ENCODE assay signal across 12 cellular contexts in genomic region chr5:29005386-29005785, GRCh38.
DNase-seq lines count a peak whose midpoint lies in the region; ATAC-seq, FAIRE-seq and TF ChIP-seq lines count a peak whose summit lies in the region.
"Had no signal": no experiment of that assay in that cellular context is flagged by ENCODE, and none has a peak within 500 bp of the region (broad histone marks: within the 10 kb centered on the region; RNA-seq: fewer than 3 reads in every experiment).

No MANE protein-coding gene starts in this region.

- H3K4me1 ChIP-seq in H1 (replicated peaks in 1 of 4; ENCODE audit: control insufficient read depth in 3 of 4, insufficient read depth in 4 of 4, low read length in 3 of 4): no peaks in the 10 kb centered on the region
- H3K4me1 ChIP-seq in smooth muscle cell (ENCODE audit: low read depth): no peaks in the 10 kb centered on the region

- H3K9me3 ChIP-seq in H1 (ENCODE audit: insufficient read depth in 2 of 2, low read depth in 1 of 2, low read length in 1 of 2) (no peaks in the 10 kb centered on the region), smooth muscle cell (replicated peaks; ENCODE audit: low read depth) (no peaks in the 10 kb centered on the region)

- peak; percentile 75 for FAIRE-seq in H1 (lab: Jason Lieb, UNC)
- FAIRE-seq: G401.6 had no signal

- ATAC-seq in activated naive CD8-positive, alpha-beta T cell treated with anti-CD3 and anti-CD28 coated beads, Interleukin-2, amount 50 U/mL, for 24 hours: no peak
- ATAC-seq in GM21515 (IDR thresholded peaks at IDR 0.05; ENCODE audit: unreplicated experiment): no peak
- no peak for ATAC-seq in GM19463 (IDR thresholded peaks at IDR 0.05; ENCODE audit: unreplicated experiment)

- H2AFZ ChIP-seq in H1 (ENCODE audit: low read length) (peak overlapping the region; percentile 1; the same call in 1 of the 2 replicates), smooth muscle cell (ENCODE audit: low read depth) (no peak overlapping the region)

- H3K27ac Mint-ChIP-seq in activated naive CD8-positive, alpha-beta T cell treated with anti-CD3 and anti-CD28 coated beads, Interleukin-2, amount 50 U/mL, for 24 hours: no peak overlapping the region

- H3K27me3 Mint-ChIP-seq in activated naive CD8-positive, alpha-beta T cell treated with anti-CD3 and anti-CD28 coated beads, Interleukin-2, amount 50 U/mL, for 24 hours: no peaks in the 10 kb centered on the region

- no peak overlapping the region for H4K5ac ChIP-seq in H1 (ENCODE audit: insufficient read length, low read depth, low read length)

- no peaks in the 10 kb centered on the region for H3K23me2 ChIP-seq in H1 (ENCODE audit: low read depth, low read length)

- H3K36me3 ChIP-seq in H1 (ENCODE audit: control insufficient read depth in 2 of 4, insufficient read depth in 4 of 4, low read length in 3 of 4) (no peaks in the 10 kb centered on the region), smooth muscle cell (ENCODE audit: low read depth) (no peaks in the 10 kb centered on the region)

- H3K4me1 Mint-ChIP-seq in activated naive CD8-positive, alpha-beta T cell treated with anti-CD3 and anti-CD28 coated beads, Interleukin-2, amount 50 U/mL, for 24 hours: no peaks in the 10 kb centered on the region

- no peaks in the 10 kb centered on the region for H3K27me3 ChIP-seq in H1 (replicated peaks in 1 of 4; ENCODE audit: control insufficient read depth in 3 of 4, extremely low read depth in 1 of 4, insufficient read depth in 3 of 4, low read length in 3 of 4)
- H3K27me3 ChIP-seq in smooth muscle cell (ENCODE audit: low read depth): no peaks in the 10 kb centered on the region

- no peak overlapping the region for H3K14ac ChIP-seq in H1 (ENCODE audit: insufficient read length)

- H3K79me2 ChIP-seq in H1 (ENCODE audit: control insufficient read depth in 1 of 2, insufficient read depth in 2 of 2, low read length in 2 of 2) (no peaks in the 10 kb centered on the region), smooth muscle cell (ENCODE audit: low read depth) (no peaks in the 10 kb centered on the region)

- H2BK12ac ChIP-seq in H1 (ENCODE audit: low read depth, low read length): no peak overlapping the region

- H2AK5ac ChIP-seq in H1 (ENCODE audit: low read depth, low read length): no peak overlapping the region

- H3K56ac ChIP-seq in H1 (replicated peaks; ENCODE audit: insufficient read length, low read depth, low read length): no peak overlapping the region

- H3K27ac ChIP-seq in H1 (ENCODE audit: low read depth, low read length): peak overlapping the region; percentile 1; the same call in 1 of the 2 replicates
- no peak overlapping the region for H3K27ac ChIP-seq in smooth muscle cell (ENCODE audit: low read depth)

- no peak overlapping the region for H2BK5ac ChIP-seq in H1 (ENCODE audit: low read depth, low read length)

- H3F3A ChIP-seq in smooth muscle cell (ENCODE audit: low read depth): no peaks in the 10 kb centered on the region

- no peak overlapping the region for H3K9ac ChIP-seq in H1 (replicated peaks in 1 of 4; ENCODE audit: extremely low read depth in 1 of 4, low read depth in 3 of 4, low read length in 3 of 4)
- H3K9ac ChIP-seq in smooth muscle cell (ENCODE audit: low read depth): no peak overlapping the region

- TF ChIP-seq POLR2A in H1 (IDR thresholded peaks at IDR 0.05; ENCODE audit: control extremely low read depth in 1 of 2, low read depth in 2 of 2, low read length in 2 of 2): no peak

- no peaks in the 10 kb centered on the region for H3K36me3 Mint-ChIP-seq in activated naive CD8-positive, alpha-beta T cell treated with anti-CD3 and anti-CD28 coated beads, Interleukin-2, amount 50 U/mL, for 24 hours (ENCODE audit: low read depth)

- no peak overlapping the region for H3K18ac ChIP-seq in H1 (ENCODE audit: extremely low read depth, low read length)

- no peak for TF ChIP-seq EP300 in H1 (IDR thresholded peaks at IDR 0.05; ENCODE audit: borderline replicate concordance in 1 of 2, low read depth in 2 of 2, low read length in 2 of 2)

- H3K4me2 ChIP-seq in H1 (ENCODE audit: insufficient read depth in 1 of 2, low read depth in 2 of 2, low read length in 2 of 2) (no peak overlapping the region), smooth muscle cell (no peak overlapping the region)

- TF ChIP-seq CTCF in H1 (IDR thresholded peaks at IDR 0.05; ENCODE audit: control extremely low read depth in 1 of 3, insufficient read depth in 1 of 3, low read depth in 1 of 3, low read length in 3 of 3): peak in 2 of 3 experiments; percentile 10 to 44; a peak in 2 of 4 replicates
- peak; percentile 14 for TF ChIP-seq CTCF in smooth muscle cell (IDR thresholded peaks at IDR 0.05; ENCODE audit: borderline replicate concordance, insufficient read depth, poor library complexity, severe bottlenecking)

- no peak overlapping the region for H3K4me3 Mint-ChIP-seq in activated naive CD8-positive, alpha-beta T cell treated with anti-CD3 and anti-CD28 coated beads, Interleukin-2, amount 50 U/mL, for 24 hours

- no peak overlapping the region for H3K23ac ChIP-seq in H1 (ENCODE audit: insufficient read length)

- H4K20me1 ChIP-seq in H1 (replicated peaks in 1 of 2; ENCODE audit: control insufficient read depth in 1 of 2, insufficient read depth in 2 of 2, low read length in 2 of 2) (no peaks in the 10 kb centered on the region), smooth muscle cell (ENCODE audit: low read depth) (no peaks in the 10 kb centered on the region)

- no peak overlapping the region for H2BK15ac ChIP-seq in H1 (ENCODE audit: low read length)

- H3K79me1 ChIP-seq in H1 (ENCODE audit: low read depth, low read length): no peaks in the 10 kb centered on the region

- H4K8ac ChIP-seq in H1 (ENCODE audit: extremely low read depth, insufficient read depth, low read length): no peak overlapping the region

- peaks cover 13% of the 10 kb centered on the region for H3K9me3 Mint-ChIP-seq in activated naive CD8-positive, alpha-beta T cell treated with anti-CD3 and anti-CD28 coated beads, Interleukin-2, amount 50 U/mL, for 24 hours

- TF ChIP-seq RAD21 in H1 (IDR thresholded peaks at IDR 0.05 in 1 of 2, conservative IDR thresholded peaks at IDR 0.05 in 1 of 2; ENCODE audit: low read depth in 2 of 2, low read length in 2 of 2): peak; percentile 43 to 48

- no peak overlapping the region for H2BK20ac ChIP-seq in H1 (ENCODE audit: low read length)

- DNase-seq in NOMO-1 (lab: John Stamatoyannopoulos, UW; ENCODE audit: unreplicated experiment in 2 of 2) (peak; percentile 11 to 43), NOMO-1 treated with dmso at 0.1 percent for 144 hours (lab: John Stamatoyannopoulos, UW; ENCODE audit: unreplicated experiment) (no peak), NCI-H748 (lab: John Stamatoyannopoulos, UW; ENCODE audit: unreplicated experiment) (peak; percentile 91), H1 (ENCODE audit: low read depth in 1 of 2, low spot score in 2 of 2) (no peak), smooth muscle cell (lab: John Stamatoyannopoulos, UW; ENCODE audit: unreplicated experiment) (no peak)
- no peak for DNase-seq in activated naive CD8-positive, alpha-beta T cell treated with anti-CD3 and anti-CD28 coated beads, Interleukin-2, amount 50 U/mL, for 24 hours
- DNase-seq: activated T-cell treated with anti-CD3 and anti-CD28 coated beads, Interleukin-2, amount 50 U/mL, for 1 hour; kidney glomerular epithelial cell; stimulated activated naive CD4-positive, alpha-beta T cell treated with Interleukin-2 at 50 U/mL for 16 hours had no signal

- no peak overlapping the region for H3K4ac ChIP-seq in H1 (replicated peaks; ENCODE audit: insufficient read length, low read depth, low read length)

- CTCF ChIA-PET in H1 (lab: Charles Lee; ENCODE audit: partially characterized antibody): interaction anchor here (0.8 to 2.0 kb wide), 5 partner anchors 9 to 221 kb away, joined by 3 to 9 read pairs (median 3); no protein-coding TSS in a partner anchor

- POLR2A ChIA-PET in H1 (lab: Charles Lee; ENCODE audit: partially characterized antibody): no interaction called here

- H2BK120ac ChIP-seq in H1 (replicated peaks; ENCODE audit: low read depth, low read length): no peak overlapping the region

- WGBS in H1 (ENCODE audit: extremely low coverage in 1 of 2, insufficient coverage in 1 of 2, insufficient read length in 1 of 2, insufficient replicate concordance in 2 of 2, low coverage in 1 of 2, low lambda C conversion rate in 2 of 2, missing lambda C conversion rate in 1 of 2), 2 experiments: 76% methylated on average over 3 of the region's 3 CpGs; no CpG with 5 or more reads in 1 of the 2 experiments
- WGBS in smooth muscle cell (ENCODE audit: low lambda C conversion rate): 67% methylated on average over 3 of the region's 3 CpGs

- no peak overlapping the region for H4K91ac ChIP-seq in H1 (replicated peaks; ENCODE audit: insufficient read length, low read length)

- H3K4me3 ChIP-seq in H1 (ENCODE audit: extremely low read depth in 1 of 4, insufficient read depth in 2 of 4, low read depth in 3 of 4, low read length in 4 of 4) (no peak overlapping the region), smooth muscle cell (no peak overlapping the region)

TF ChIP-seq in H1, 55 proteins besides CTCF, POLR2A, EP300 and RAD21 (continues in another document):
- no peak for TF ChIP-seq TCF12 (IDR thresholded peaks at IDR 0.05; ENCODE audit: low read depth, low read length)
- TF ChIP-seq CHD1 (IDR thresholded peaks at IDR 0.05; ENCODE audit: low read depth, low read length): no peak
- no peak for TF ChIP-seq TAF1 (IDR thresholded peaks at IDR 0.05; ENCODE audit: low read depth, low read length)
- no peak for TF ChIP-seq SP2 (IDR thresholded peaks at IDR 0.05; ENCODE audit: low read length)
- TF ChIP-seq JUND (IDR thresholded peaks at IDR 0.05; ENCODE audit: low read length): no peak
- TF ChIP-seq ATF3 (IDR thresholded peaks at IDR 0.05; ENCODE audit: insufficient read depth, low read depth, low read length): no peak
- TF ChIP-seq ATF2 (IDR thresholded peaks at IDR 0.05; ENCODE audit: low read length): no peak
- no peak for TF ChIP-seq MAFK (IDR thresholded peaks at IDR 0.05; ENCODE audit: low read depth, low read length)
- TF ChIP-seq KDM5A (IDR thresholded peaks at IDR 0.05; ENCODE audit: low read length): no peak
- no peak for TF ChIP-seq TEAD4 (IDR thresholded peaks at IDR 0.05; ENCODE audit: low read depth, low read length)

Comparison
In these comparisons a context has a peak if more than half of its experiments do, and no peak if none do; other contexts are left out.
1. DNase-seq: peak in NOMO-1 (2 of 2) and NCI-H748 (single experiment); none in NOMO-1 treated with dmso at 0.1 percent for 144 hours (single experiment), H1 (0 of 2), smooth muscle cell (single experiment) and activated naive CD8-positive, alpha-beta T cell treated with anti-CD3 and anti-CD28 coated beads, Interleukin-2, amount 50 U/mL, for 24 hours (single experiment).